Comparison of ENCODE assay signal across 7 cellular contexts in the genomic region with DNA sequence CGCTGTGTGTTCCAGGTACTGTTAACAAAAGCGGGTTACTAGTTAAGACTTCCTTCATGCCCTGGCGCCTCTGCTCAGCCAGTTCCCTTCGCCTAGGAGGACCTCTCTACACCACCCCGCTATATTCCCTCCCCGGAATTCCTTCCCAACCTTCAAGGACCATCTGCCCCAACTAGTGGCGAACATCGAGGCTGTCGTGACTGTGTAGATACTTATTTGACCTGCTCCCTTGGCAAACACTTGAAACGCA. TPM values are rescaled to one million over a fixed set of nuclear protein-coding genes. Genes with fewer than 3 reads are reported as not detected.
A peak's percentile ranks its signal among the peaks of the same experiment; 100 is the strongest.
DNase-seq lines count a peak whose midpoint lies in the region; ATAC-seq and TF ChIP-seq lines count a peak whose summit lies in the region.

No MANE protein-coding gene starts in this region.

- no peaks in the 10 kb centered on the region for H3K27me3 Mint-ChIP-seq in stimulated activated naive CD8-positive, alpha-beta T cell treated with anti-CD3 and anti-CD28 coated beads, Interleukin-15, amount 100 ng/mL, for 72 hours

- TF ChIP-seq POLR2A in adrenal gland (IDR thresholded peaks at IDR 0.05), result no peak

- intact Hi-C loops in adrenal gland (cut with DNase I), result loop anchor here in 1 of 2 donors (10.0 kb wide), 1 partner anchor 63 kb away; no protein-coding TSS in a partner anchor

- H3K27me3 ChIP-seq in GM06990 (replicated peaks; ENCODE audit: control insufficient read depth, insufficient read depth, low read length) (no peaks in the 10 kb centered on the region), HUES6 (ENCODE audit: control insufficient read depth, insufficient read depth, low read length) (no peaks in the 10 kb centered on the region), adrenal gland (no peaks in the 10 kb centered on the region)

- H3K9me3 ChIP-seq in HUES6 (ENCODE audit: control insufficient read depth, insufficient read depth, low read depth, low read length) (0 out of 2 replicates have a peak, but pooled peaks cover 3% of the 10 kb centered on the region), adrenal gland (replicated peaks in 1 of 3) (no peaks in the 10 kb centered on the region)

- peak overlapping the region; percentile 94 for H3K4me3 ChIP-seq in GM06990 (replicated peaks; ENCODE audit: low read depth, low read length)
- H3K4me3 ChIP-seq in HUES6 (ENCODE audit: low read depth, low read length), result peak overlapping the region; percentile 81
- peak overlapping the region; percentile 25 to 99 (median 62) for H3K4me3 ChIP-seq in adrenal gland

- DNase-seq in GM06990 (ENCODE audit: extremely low read depth, insufficient read length), result no peak
- DNase-seq in adrenal gland, result no peak
- DNase-seq in iPS-NIHi11 (ENCODE audit: low spot score), result peak; percentile 63
- no peak for DNase-seq in stimulated activated naive CD8-positive, alpha-beta T cell treated with anti-CD3 and anti-CD28 coated beads, Interleukin-15, amount 100 ng/mL, for 72 hours
- no peak for DNase-seq in pons (ENCODE audit: low spot score)

- H3K27ac Mint-ChIP-seq in stimulated activated naive CD8-positive, alpha-beta T cell treated with anti-CD3 and anti-CD28 coated beads, Interleukin-15, amount 100 ng/mL, for 72 hours, result peak overlapping the region; percentile 98 to 100

- H3K9me3 Mint-ChIP-seq in stimulated activated naive CD8-positive, alpha-beta T cell treated with anti-CD3 and anti-CD28 coated beads, Interleukin-15, amount 100 ng/mL, for 72 hours, result no peaks in the 10 kb centered on the region

- TF ChIP-seq CTCF in GM06990 (IDR thresholded peaks at IDR 0.05; ENCODE audit: insufficient read depth, low read length, poor library complexity, severe bottlenecking), result no peak
- TF ChIP-seq CTCF in adrenal gland (IDR thresholded peaks at IDR 0.05), result no peak

- peak overlapping the region; percentile 95 for H3K9ac ChIP-seq in HUES6 (ENCODE audit: low read length)

- H3K27ac ChIP-seq in HUES6 (ENCODE audit: low read depth, low read length), result peak overlapping the region; percentile 93; the same call in 1 of the 2 replicates
- H3K27ac ChIP-seq in adrenal gland, result peak overlapping the region; percentile 97 to 100 (median 99)

- peak overlapping the region; percentile 86 to 96 for H3K4me3 Mint-ChIP-seq in stimulated activated naive CD8-positive, alpha-beta T cell treated with anti-CD3 and anti-CD28 coated beads, Interleukin-15, amount 100 ng/mL, for 72 hours

- H3K36me3 ChIP-seq in GM06990 (ENCODE audit: control insufficient read depth, insufficient read depth, low read length), result no peaks in the 10 kb centered on the region
- H3K36me3 ChIP-seq in HUES6 (ENCODE audit: control insufficient read depth, insufficient read depth, low read length), result peaks cover 6% of the 10 kb centered on the region; the same call in 1 of the 2 replicates
- H3K36me3 ChIP-seq in adrenal gland (replicated peaks in 1 of 2), result no peaks in the 10 kb centered on the region

- peak; percentile 11 for ATAC-seq in GM19467 (IDR thresholded peaks at IDR 0.05; ENCODE audit: unreplicated experiment)
- ATAC-seq in stimulated activated naive CD8-positive, alpha-beta T cell treated with anti-CD3 and anti-CD28 coated beads, Interleukin-15, amount 100 ng/mL, for 72 hours, result peak; percentile 44

- H3K4me1 Mint-ChIP-seq in stimulated activated naive CD8-positive, alpha-beta T cell treated with anti-CD3 and anti-CD28 coated beads, Interleukin-15, amount 100 ng/mL, for 72 hours, result peaks cover 20% of the 10 kb centered on the region

- WGBS in adrenal gland, 4 donors, result 0 to 2% (median 1%) methylated on average over 10 of the region's 10 CpGs

- peaks cover 12% of the 10 kb centered on the region; the same call in 1 of the 2 replicates for H3K4me1 ChIP-seq in HUES6 (ENCODE audit: control insufficient read depth, insufficient read depth, low read length)
- peaks cover 21 to 34% of the 10 kb centered on the region in 2 donors for H3K4me1 ChIP-seq in adrenal gland (replicated peaks in 1 of 2)

RNA-seq across cellular contexts. Expression of a gene that starts 0.5 kb away (rescaled TPM):
- total RNA-seq in adrenal gland, result 100 to 1,000 TPM in 4 of 8 donors, 10 to 100 TPM in 4; 64.7 to 142 (median 100) TPM
- 10 to 100 TPM; 30.9 to 81.4 (median 39.1) TPM for polyA plus RNA-seq in adrenal gland

RNA-seq across cellular contexts. Expression of a gene that starts 9.6 kb away (rescaled TPM):
- 100 to 1,000 TPM; 137 to 245 (median 184) TPM for total RNA-seq in adrenal gland
- 100 to 1,000 TPM in 1 of 3 donors, 10 to 100 TPM in 2; 88.1 to 388 (median 91.5) TPM for polyA plus RNA-seq in adrenal gland
